1 cellular context compared by ENCODE assay signal in genomic region chr1:55040953-55041494, GRCh38.
TF ChIP-seq lines count a peak whose summit lies in the region.

No MANE protein-coding gene starts in this region.

TF ChIP-seq in GM23338, 12 proteins besides CTCF, POLR2A, EP300 and RAD21 (continued from another document):
- TF ChIP-seq ETS1 (IDR thresholded peaks at IDR 0.05), result no peak
